In the genomic region with DNA sequence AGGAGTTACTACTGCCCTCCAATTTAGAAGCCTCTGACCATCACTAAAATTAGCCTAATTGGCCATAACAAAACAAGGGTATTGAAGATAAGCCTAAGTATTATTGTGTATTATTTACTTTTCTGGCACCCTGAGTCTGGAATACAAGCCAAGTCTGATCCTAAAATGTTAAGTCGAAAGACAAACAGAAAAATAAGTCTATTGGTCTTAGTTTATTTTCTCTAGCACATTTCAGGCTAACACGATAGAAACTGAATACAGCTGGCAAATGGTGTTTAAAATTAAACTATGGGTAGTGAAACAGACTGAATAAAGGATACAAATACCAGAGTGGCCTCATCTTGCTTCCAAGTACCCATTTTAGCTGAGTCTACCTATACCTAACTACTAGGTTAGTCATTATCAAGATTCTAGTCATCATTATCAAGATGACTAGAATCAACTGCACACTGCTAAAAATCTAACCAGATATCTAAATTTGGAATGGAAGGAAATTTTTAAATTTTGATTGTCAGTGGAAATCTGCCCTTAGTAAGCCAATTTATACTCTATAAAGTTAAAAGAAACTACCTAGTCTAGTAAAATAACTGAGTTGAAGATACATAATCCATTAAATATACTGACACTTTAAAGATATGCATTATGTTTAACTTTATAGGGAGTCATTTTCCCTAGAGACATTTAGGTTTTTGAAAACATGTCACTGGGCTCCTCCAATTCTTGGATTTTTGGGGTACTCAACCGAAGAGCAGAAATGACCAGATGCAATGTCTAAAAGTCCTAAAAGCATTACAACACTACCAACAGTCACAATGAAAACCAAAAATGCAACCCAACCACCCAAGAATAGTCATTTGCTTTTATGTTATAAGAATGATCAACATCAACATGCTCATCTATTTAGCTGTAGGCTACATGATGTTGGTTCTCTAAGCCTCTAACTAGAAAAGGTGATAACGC, we compare ENCODE assay signal across 9 cellular contexts.
DNase-seq lines count a peak whose midpoint lies in the region; ATAC-seq, FAIRE-seq and TF ChIP-seq lines count a peak whose summit lies in the region.
"Had no signal": no experiment of that assay in that cellular context is flagged by ENCODE, and none has a peak within 500 bp of the region (broad histone marks: within the 10 kb centered on the region; RNA-seq: fewer than 3 reads in every experiment).

No MANE protein-coding gene starts in this region.

- H3K27me3 Mint-ChIP-seq in immature natural killer cell (ENCODE audit: low read depth in 3 of 3) (peaks cover 0 to 2% (median 0%) of the 10 kb centered on the region in 3 donors), mesothelial cell of epicardium (ENCODE audit: low read depth) (no peaks in the 10 kb centered on the region)
- H3K27me3 Mint-ChIP-seq: T-cell had no signal

- intact Hi-C loops in left ventricle myocardium superior (cut with micrococcal nuclease) = no loop called here

- H3K9me3 Mint-ChIP-seq in immature natural killer cell (no peaks in the 10 kb centered on the region), mesothelial cell of epicardium (no peaks in the 10 kb centered on the region)
- H3K9me3 Mint-ChIP-seq: T-cell had no signal

- H3K4me1 Mint-ChIP-seq in immature natural killer cell (peaks cover 9 to 36% of the 10 kb centered on the region in 2 donors), mesothelial cell of epicardium (peaks cover 14% of the 10 kb centered on the region)

- no peak for TF ChIP-seq CTCF in 22Rv1 (IDR thresholded peaks at IDR 0.05)
- TF ChIP-seq CTCF in mesothelial cell of epicardium (IDR thresholded peaks at IDR 0.05; ENCODE audit: unreplicated experiment) = no peak

- peak; percentile 52 for ATAC-seq in HG03064 (IDR thresholded peaks at IDR 0.05; ENCODE audit: low read depth, unreplicated experiment)
- peak; percentile 4 for ATAC-seq in left ventricle myocardium superior
- ATAC-seq: T-cell had no signal

- peaks cover 0 to 7% (median 0%) of the 10 kb centered on the region in 3 donors for H3K36me3 Mint-ChIP-seq in immature natural killer cell
- peaks cover 7% of the 10 kb centered on the region for H3K36me3 Mint-ChIP-seq in mesothelial cell of epicardium

- peak; percentile 94 for FAIRE-seq in GM19239 (lab: Jason Lieb, UNC)

- H3K4me3 Mint-ChIP-seq in immature natural killer cell = no peak overlapping the region
- no peak overlapping the region for H3K4me3 Mint-ChIP-seq in mesothelial cell of epicardium
- H3K4me3 Mint-ChIP-seq: T-cell had no signal

- H3K27ac Mint-ChIP-seq in immature natural killer cell (no peak overlapping the region), mesothelial cell of epicardium (no peak overlapping the region)
- H3K27ac Mint-ChIP-seq: T-cell had no signal

- peak overlapping the region; percentile 64 for H3K27ac ChIP-seq in 22Rv1

- peak; percentile 23 for DNase-seq in GM19239 (ENCODE audit: insufficient read length, low spot score)
- DNase-seq in left ventricle myocardium superior = no peak
- no peak for DNase-seq in NCI-H524 (lab: John Stamatoyannopoulos, UW)
- no peak for DNase-seq in immature natural killer cell
- no peak for DNase-seq in DMS79 treated with DMSO at 0.1 percent for 48 hours (lab: John Stamatoyannopoulos, UW)
- no peak for DNase-seq in mesothelial cell of epicardium (ENCODE audit: low spot score in 2 of 2, unreplicated experiment in 2 of 2)
- DNase-seq: T-cell had no signal
